In genomic region chr1:160768295-160768657, GRCh38 we compare ENCODE assay signal across 8 cellular contexts. TPM values are rescaled to one million over a fixed set of nuclear protein-coding genes. Genes with fewer than 3 reads are reported as not detected.
DNase-seq lines count a peak whose midpoint lies in the region; ATAC-seq and TF ChIP-seq lines count a peak whose summit lies in the region.

No MANE protein-coding gene starts in this region.

- TF ChIP-seq POLR2A in breast epithelium (IDR thresholded peaks at IDR 0.05) = no peak

- peak; percentile 60 for DNase-seq in MCF 10A (ENCODE audit: unreplicated experiment)
- DNase-seq in breast epithelium (ENCODE audit: low spot score in 2 of 2) = no peak
- peak; percentile 17 to 48 for DNase-seq in SJCRH30
- peak; percentile 80 for DNase-seq in activated gamma-delta T cell treated with anti-CD3 and anti-CD28 coated beads, Interleukin-2, amount 50 U/mL, for 16 hours (ENCODE audit: low read depth)
- no peak for DNase-seq in kidney epithelial cell (ENCODE audit: low read depth)
- peak; percentile 69 to 73 for DNase-seq in stimulated activated CD8-positive, alpha-beta memory T cell treated with anti-CD3 and anti-CD28 coated beads, Interleukin-2, amount 100 ng/mL, for 48 hours (ENCODE audit: low read depth in 2 of 2)
- DNase-seq in NCI-H1436 (lab: John Stamatoyannopoulos, UW) = no peak

- peaks cover 17% of the 10 kb centered on the region for H3K4me1 Mint-ChIP-seq in MCF 10A (ENCODE audit: insufficient read depth, unreplicated experiment)

- TF ChIP-seq CTCF in MCF 10A (IDR thresholded peaks at IDR 0.05; ENCODE audit: unreplicated experiment) = peak; percentile 70
- no peak for TF ChIP-seq CTCF in breast epithelium (IDR thresholded peaks at IDR 0.05)
- TF ChIP-seq CTCF in kidney epithelial cell (IDR thresholded peaks at IDR 0.05; ENCODE audit: insufficient read depth, low read length, poor library complexity, severe bottlenecking) = peak; percentile 38

- peak; percentile 67 for ATAC-seq in HG03025 (IDR thresholded peaks at IDR 0.05; ENCODE audit: low FRiP score, unreplicated experiment)

- H3K36me3 ChIP-seq in breast epithelium (no peaks in the 10 kb centered on the region), SJCRH30 (no peaks in the 10 kb centered on the region), kidney epithelial cell (ENCODE audit: control insufficient read depth, insufficient read depth, low read length) (no peaks in the 10 kb centered on the region)

- no TSS peak for BruUV-seq in MCF 10A (replicated peaks; lab: Mats Ljungman, UMichigan)

- H3K9me3 ChIP-seq in breast epithelium (no peaks in the 10 kb centered on the region), SJCRH30 (replicated peaks) (no peaks in the 10 kb centered on the region)

- H3K4me1 ChIP-seq in breast epithelium = no peaks in the 10 kb centered on the region
- no peaks in the 10 kb centered on the region for H3K4me1 ChIP-seq in SJCRH30

- POLR2A ChIA-PET in MCF 10A (lab: Yijun Ruan, JAX) = interaction anchor here (0.7 to 2.6 kb wide), 10 partner anchors 9 to 278 kb away, joined by 3 to 11 read pairs (median 6); partner anchors contain the start of genes SLAMF7 and USF1

- peak overlapping the region; percentile 75 for H3K27ac Mint-ChIP-seq in MCF 10A (ENCODE audit: low read depth, unreplicated experiment)

- no peaks in the 10 kb centered on the region for H3K9me3 Mint-ChIP-seq in MCF 10A (ENCODE audit: unreplicated experiment)

- H3K4me3 ChIP-seq in breast epithelium = no peak overlapping the region
- H3K4me3 ChIP-seq in SJCRH30 = no peak overlapping the region
- H3K4me3 ChIP-seq in kidney epithelial cell (ENCODE audit: low read depth, low read length) = no peak overlapping the region

- CTCF ChIA-PET in MCF 10A (lab: Yijun Ruan, JAX) = interaction anchor here (0.6 to 5.3 kb wide), 30 partner anchors 9 to 423 kb away, joined by 3 to 64 read pairs (median 4); partner anchors contain the start of genes LY9 and USF1

- peak overlapping the region; percentile 56 for H3K4me3 Mint-ChIP-seq in MCF 10A (ENCODE audit: unreplicated experiment)

- H3K27me3 Mint-ChIP-seq in MCF 10A (ENCODE audit: insufficient read depth, unreplicated experiment) = no peaks in the 10 kb centered on the region

- intact Hi-C loops in MCF 10A (cut with micrococcal nuclease) = loop anchor here (1.0 kb wide), 3 partner anchors 20 to 93 kb away; no protein-coding TSS in a partner anchor
- intact Hi-C loops in breast epithelium (cut with DNase I; ENCODE audit: low total_unique reads) = no loop called here

- no peaks in the 10 kb centered on the region for H3K36me3 Mint-ChIP-seq in MCF 10A (ENCODE audit: insufficient read depth, unreplicated experiment)

- H3K27ac ChIP-seq in breast epithelium = no peak overlapping the region
- no peak overlapping the region for H3K27ac ChIP-seq in SJCRH30

- H3K27me3 ChIP-seq in breast epithelium (no peaks in the 10 kb centered on the region), SJCRH30 (no peaks in the 10 kb centered on the region), kidney epithelial cell (ENCODE audit: control insufficient read depth, insufficient read depth, low read length) (no peaks in the 10 kb centered on the region)

RNA-seq across cellular contexts. Expression of gene LY9, which starts 27.7 kb away (rescaled TPM):
- total RNA-seq in MCF 10A (2022) (not detected in 2 replicates), breast epithelium (1 to 10 TPM; 1.1 to 5.9 (median 5.6) TPM), kidney epithelial cell (not detected in 2 replicates)
- not detected in 2 replicates for total RNA-seq in SJCRH30 (2014; rRNA removed; shearing (Covaris generic))

RNA-seq across cellular contexts. Expression of gene SLAMF7, which starts 29.2 kb away (rescaled TPM):
- total RNA-seq in MCF 10A (2022) (8.6 and 26.3 TPM in 2 replicates), breast epithelium (1 to 10 TPM in 2 of 3 donors, under 1 TPM in 1; 0.48 to 5.7 (median 3.3) TPM), kidney epithelial cell (0.08 and 0.21 TPM in 2 replicates)
- total RNA-seq in SJCRH30 (2014; rRNA removed; shearing (Covaris generic)) = not detected in 2 replicates

RNA-seq across cellular contexts. Expression of gene CD48, which starts 56.7 kb away (rescaled TPM):
- total RNA-seq in MCF 10A (2022) = not detected in 2 replicates
- 10 to 100 TPM in 1 of 3 donors, 1 to 10 TPM in 2; 5.4 to 12.3 (median 8.8) TPM for total RNA-seq in breast epithelium
- total RNA-seq in SJCRH30 (2014; rRNA removed; shearing (Covaris generic)) = not detected in 2 replicates
- not detected in 2 replicates for total RNA-seq in kidney epithelial cell

Comparison
In these comparisons a context has a peak if more than half of its experiments do, and no peak if none do; other contexts are left out.
1. DNase-seq: peak in MCF 10A (single experiment), SJCRH30 (2 of 2), activated gamma-delta T cell treated with anti-CD3 and anti-CD28 coated beads, Interleukin-2, amount 50 U/mL, for 16 hours (single experiment) and stimulated activated CD8-positive, alpha-beta memory T cell treated with anti-CD3 and anti-CD28 coated beads, Interleukin-2, amount 100 ng/mL, for 48 hours (2 of 2); none in breast epithelium (0 of 2), kidney epithelial cell (single experiment) and NCI-H1436 (single experiment).
2. CTCF ChIP-seq: peak in MCF 10A (single experiment) and kidney epithelial cell (single experiment); none in breast epithelium (0 of 3).